23 cellular contexts compared by ENCODE assay signal in genomic region chr18:458016-458415, GRCh38. TPM values are rescaled to one million over a fixed set of nuclear protein-coding genes. Genes with fewer than 3 reads are reported as not detected.
A peak's percentile ranks its signal among the peaks of the same experiment; 100 is the strongest.
DNase-seq lines count a peak whose midpoint lies in the region; ATAC-seq, FAIRE-seq and TF ChIP-seq lines count a peak whose summit lies in the region.
"Had no signal": no experiment of that assay in that cellular context is flagged by ENCODE, and none has a peak within 500 bp of the region (broad histone marks: within the 10 kb centered on the region; RNA-seq: fewer than 3 reads in every experiment).

No MANE protein-coding gene starts in this region.

- H3K4me1 ChIP-seq in DND-41 (ENCODE audit: insufficient read depth, low read length) (peaks cover 25% of the 10 kb centered on the region), H1 (replicated peaks in 1 of 4; ENCODE audit: control insufficient read depth in 3 of 4, insufficient read depth in 4 of 4, low read length in 3 of 4) (peaks cover 0 to 2% (median 0%) of the 10 kb centered on the region in 4 experiments; a peak in 3 of 7 replicates), mesodermal cell (ENCODE audit: control insufficient read depth, insufficient read depth, low read length, poor library complexity, severe bottlenecking) (peaks cover 27% of the 10 kb centered on the region), stomach (peaks cover 0 to 29% (median 13%) of the 10 kb centered on the region in 4 donors), foreskin keratinocyte (no peaks in the 10 kb centered on the region)

- no peak overlapping the region for H3K14ac ChIP-seq in H1 (ENCODE audit: insufficient read length)

- H3K4me2 ChIP-seq in DND-41 (ENCODE audit: insufficient read depth, low read length) (no peak overlapping the region), H1 (ENCODE audit: insufficient read depth in 1 of 2, low read depth in 2 of 2, low read length in 2 of 2) (no peak overlapping the region)

- H4K8ac ChIP-seq in H1 (ENCODE audit: extremely low read depth, insufficient read depth, low read length), result no peak overlapping the region

- no peak overlapping the region for H3K56ac ChIP-seq in H1 (replicated peaks; ENCODE audit: insufficient read length, low read depth, low read length)

- no peak overlapping the region for H4K5ac ChIP-seq in H1 (ENCODE audit: insufficient read length, low read depth, low read length)

- 0 out of 2 replicates have a peak overlapping the region, but pooled peaks have one; percentile 45 for H2AK5ac ChIP-seq in H1 (ENCODE audit: low read depth, low read length)

- no peak overlapping the region for H3K4ac ChIP-seq in H1 (replicated peaks; ENCODE audit: insufficient read length, low read depth, low read length)

- H3K23me2 ChIP-seq in H1 (ENCODE audit: low read depth, low read length), result no peaks in the 10 kb centered on the region

- no peak for FAIRE-seq in H1 (lab: Jason Lieb, UNC)

- TF ChIP-seq POLR2A in H1 (IDR thresholded peaks at IDR 0.05; ENCODE audit: control extremely low read depth in 1 of 2, low read depth in 2 of 2, low read length in 2 of 2) (no peak), stomach (IDR thresholded peaks at IDR 0.05) (no peak)

- H3K9me3 Mint-ChIP-seq in effector memory CD8-positive, alpha-beta T cell, result peaks cover 2 to 13% of the 10 kb centered on the region in 2 donors
- peaks cover 0 to 32% (median 12%) of the 10 kb centered on the region in 9 donors for H3K9me3 Mint-ChIP-seq in naive thymus-derived CD8-positive, alpha-beta T cell
- H3K9me3 Mint-ChIP-seq: CD8-positive, alpha-beta T cell had no signal

- H3K4me3 Mint-ChIP-seq in effector memory CD8-positive, alpha-beta T cell, result no peak overlapping the region
- H3K4me3 Mint-ChIP-seq in naive thymus-derived CD8-positive, alpha-beta T cell, result no peak overlapping the region
- H3K4me3 Mint-ChIP-seq: activated naive CD8-positive, alpha-beta T cell treated with anti-CD3 and anti-CD28 coated beads, Interleukin-2, amount 50 U/mL, for 24 hours; CD8-positive, alpha-beta T cell; immature natural killer cell had no signal

- H3K36me3 ChIP-seq in DND-41 (ENCODE audit: insufficient read depth, low read length) (no peaks in the 10 kb centered on the region), H1 (ENCODE audit: control insufficient read depth in 2 of 4, insufficient read depth in 4 of 4, low read length in 3 of 4) (no peaks in the 10 kb centered on the region), mesodermal cell (ENCODE audit: control insufficient read depth, insufficient read depth, low read length) (peaks cover 18% of the 10 kb centered on the region), stomach (no peaks in the 10 kb centered on the region)
- H3K36me3 ChIP-seq: left lung, vagina had no signal

- no peaks in the 10 kb centered on the region for H3K79me1 ChIP-seq in H1 (ENCODE audit: low read depth, low read length)

- H2AFZ ChIP-seq in DND-41 (ENCODE audit: low read depth, low read length), result no peak overlapping the region
- H2AFZ ChIP-seq in H1 (ENCODE audit: low read length), result no peak overlapping the region

- H4K91ac ChIP-seq in H1 (replicated peaks; ENCODE audit: insufficient read length, low read length), result no peak overlapping the region

- H3K4me3 ChIP-seq in DND-41 (ENCODE audit: low read depth in 1 of 2, low read length in 2 of 2) (no peak overlapping the region), H1 (ENCODE audit: extremely low read depth in 1 of 4, insufficient read depth in 2 of 4, low read depth in 3 of 4, low read length in 4 of 4) (no peak overlapping the region), mesodermal cell (ENCODE audit: extremely low read depth, insufficient read depth, low read length, poor library complexity, severe bottlenecking) (no peak overlapping the region), stomach (no peak overlapping the region)
- H3K4me3 ChIP-seq: left lung, vagina had no signal

- CTCF ChIA-PET in H1 (lab: Charles Lee; ENCODE audit: partially characterized antibody), result interaction anchor here (0.8 to 1.5 kb wide), 5 partner anchors 38 to 166 kb away, joined by 3 to 5 read pairs (median 3); no protein-coding TSS in a partner anchor

- H4K20me1 ChIP-seq in DND-41 (ENCODE audit: insufficient read depth, low read length) (no peaks in the 10 kb centered on the region), H1 (replicated peaks in 1 of 2; ENCODE audit: control insufficient read depth in 1 of 2, insufficient read depth in 2 of 2, low read length in 2 of 2) (no peaks in the 10 kb centered on the region)

- no peak overlapping the region for H2BK120ac ChIP-seq in H1 (replicated peaks; ENCODE audit: low read depth, low read length)

- no peak for TF ChIP-seq RAD21 in H1 (IDR thresholded peaks at IDR 0.05 in 1 of 2, conservative IDR thresholded peaks at IDR 0.05 in 1 of 2; ENCODE audit: low read depth in 2 of 2, low read length in 2 of 2)

- H3K9ac ChIP-seq in DND-41 (ENCODE audit: low read depth, low read length), result no peak overlapping the region
- H3K9ac ChIP-seq in H1 (replicated peaks in 1 of 4; ENCODE audit: extremely low read depth in 1 of 4, low read depth in 3 of 4, low read length in 3 of 4), result no peak overlapping the region

- H3K27me3 Mint-ChIP-seq in effector memory CD8-positive, alpha-beta T cell, result peaks cover 35 to 52% of the 10 kb centered on the region in 2 donors
- peaks cover 17 to 64% (median 20%) of the 10 kb centered on the region in 5 donors for H3K27me3 Mint-ChIP-seq in naive thymus-derived CD8-positive, alpha-beta T cell
- H3K27me3 Mint-ChIP-seq: brain had no signal

- 71% methylated on average over 2 of the region's 2 CpGs; no CpG with 5 or more reads in 1 of the 2 experiments for WGBS in H1 (ENCODE audit: extremely low coverage in 1 of 2, insufficient coverage in 1 of 2, insufficient read length in 1 of 2, insufficient replicate concordance in 2 of 2, low coverage in 1 of 2, low lambda C conversion rate in 2 of 2, missing lambda C conversion rate in 1 of 2), 2 experiments
- WGBS in mesodermal cell (ENCODE audit: insufficient coverage in 2 of 2), 2 experiments, result 100% methylated on average over 1 of the region's 2 CpGs; no CpG with 5 or more reads in 1 of the 2 experiments
- 51 to 81% (median 77%) methylated on average over 2 of the region's 2 CpGs for WGBS in stomach, 5 donors

- no peaks in the 10 kb centered on the region for H3K36me3 Mint-ChIP-seq in effector memory CD8-positive, alpha-beta T cell (ENCODE audit: insufficient read depth)
- H3K36me3 Mint-ChIP-seq in naive thymus-derived CD8-positive, alpha-beta T cell, result peaks cover 0 to 14% (median 0%) of the 10 kb centered on the region in 3 donors
- H3K36me3 Mint-ChIP-seq: CD8-positive, alpha-beta T cell; immature natural killer cell had no signal

- ATAC-seq in DND-41 (ENCODE audit: insufficient read depth, low read depth) (no peak), foreskin keratinocyte (no peak)
- ATAC-seq in effector memory CD8-positive, alpha-beta T cell (replicated peaks), result no peak
- ATAC-seq in naive thymus-derived CD8-positive, alpha-beta T cell, result no peak
- ATAC-seq: activated naive CD8-positive, alpha-beta T cell treated with anti-CD3 and anti-CD28 coated beads, Interleukin-2, amount 50 U/mL, for 24 hours; CD8-positive, alpha-beta T cell had no signal

- H3K23ac ChIP-seq in H1 (ENCODE audit: insufficient read length), result no peak overlapping the region

- no peak overlapping the region for H2BK15ac ChIP-seq in H1 (ENCODE audit: low read length)

- H2BK20ac ChIP-seq in H1 (ENCODE audit: low read length), result no peak overlapping the region

- no peak for TF ChIP-seq CTCF in DND-41 (IDR thresholded peaks at IDR 0.05; ENCODE audit: borderline replicate concordance, extremely low read depth, low read length, poor library complexity, severe bottlenecking)
- TF ChIP-seq CTCF in H1 (IDR thresholded peaks at IDR 0.05; ENCODE audit: control extremely low read depth in 1 of 3, insufficient read depth in 1 of 3, low read depth in 1 of 3, low read length in 3 of 3), result no peak
- no peak for TF ChIP-seq CTCF in stomach (IDR thresholded peaks at IDR 0.05)
- no peak for TF ChIP-seq CTCF in foreskin keratinocyte (conservative IDR thresholded peaks at IDR 0.05)

- peak overlapping the region; percentile 14 for H3K27ac ChIP-seq in DND-41 (ENCODE audit: low read length)
- H3K27ac ChIP-seq in H1 (ENCODE audit: low read depth, low read length), result no peak overlapping the region
- peak overlapping the region; percentile 71 for H3K27ac ChIP-seq in mesodermal cell (ENCODE audit: low read depth, low read length, severe bottlenecking)
- peak overlapping the region in 3 of 5 donors; percentile 47 to 72 (median 67) for H3K27ac ChIP-seq in stomach
- no peak overlapping the region for H3K27ac ChIP-seq in foreskin keratinocyte

- no peak overlapping the region for H3K18ac ChIP-seq in H1 (ENCODE audit: extremely low read depth, low read length)

- H3K79me2 ChIP-seq in DND-41 (ENCODE audit: insufficient read depth, low read length), result no peaks in the 10 kb centered on the region
- H3K79me2 ChIP-seq in H1 (ENCODE audit: control insufficient read depth in 1 of 2, insufficient read depth in 2 of 2, low read length in 2 of 2), result no peaks in the 10 kb centered on the region

- H2BK5ac ChIP-seq in H1 (ENCODE audit: low read depth, low read length), result no peak overlapping the region

- TF ChIP-seq EP300 in H1 (IDR thresholded peaks at IDR 0.05; ENCODE audit: borderline replicate concordance in 1 of 2, low read depth in 2 of 2, low read length in 2 of 2) (no peak), stomach (IDR thresholded peaks at IDR 0.05) (no peak)

- H3K4me1 Mint-ChIP-seq in effector memory CD8-positive, alpha-beta T cell (ENCODE audit: low read depth in 2 of 2), result no peaks in the 10 kb centered on the region
- no peaks in the 10 kb centered on the region for H3K4me1 Mint-ChIP-seq in naive thymus-derived CD8-positive, alpha-beta T cell
- H3K4me1 Mint-ChIP-seq: activated naive CD8-positive, alpha-beta T cell treated with anti-CD3 and anti-CD28 coated beads, Interleukin-2, amount 50 U/mL, for 24 hours; immature natural killer cell had no signal

- intact Hi-C loops in stomach (cut with DNase I; ENCODE audit: low total_unique reads), result no loop called here

- H3K9me3 ChIP-seq in DND-41 (ENCODE audit: insufficient read depth, low read length, severe bottlenecking) (no peaks in the 10 kb centered on the region), H1 (ENCODE audit: insufficient read depth in 2 of 2, low read depth in 1 of 2, low read length in 1 of 2) (0 out of 4 replicates have a peak, but pooled peaks cover 0 to 2% of the 10 kb centered on the region in 2 experiments), mesodermal cell (ENCODE audit: control insufficient read depth, low read length) (no peaks in the 10 kb centered on the region), stomach (no peaks in the 10 kb centered on the region)
- H3K9me3 ChIP-seq: left lung, vagina had no signal

- H2BK12ac ChIP-seq in H1 (ENCODE audit: low read depth, low read length), result no peak overlapping the region

- H3K27ac Mint-ChIP-seq in effector memory CD8-positive, alpha-beta T cell, result no peak overlapping the region
- H3K27ac Mint-ChIP-seq in naive thymus-derived CD8-positive, alpha-beta T cell, result no peak overlapping the region
- H3K27ac Mint-ChIP-seq: activated naive CD8-positive, alpha-beta T cell treated with anti-CD3 and anti-CD28 coated beads, Interleukin-2, amount 50 U/mL, for 24 hours; CD8-positive, alpha-beta T cell; immature natural killer cell had no signal

- H3K27me3 ChIP-seq in DND-41 (ENCODE audit: insufficient read depth, low read length, poor library complexity) (no peaks in the 10 kb centered on the region), H1 (replicated peaks in 1 of 4; ENCODE audit: control insufficient read depth in 3 of 4, extremely low read depth in 1 of 4, insufficient read depth in 3 of 4, low read length in 3 of 4) (no peaks in the 10 kb centered on the region), stomach (no peaks in the 10 kb centered on the region), foreskin keratinocyte (peaks cover under 1% of the 10 kb centered on the region)
- H3K27me3 ChIP-seq: left lung, vagina had no signal

- DNase-seq in DND-41 (no peak), H1 (ENCODE audit: low read depth in 1 of 2, low spot score in 2 of 2) (no peak), stomach (no peak), foreskin keratinocyte (no peak)
- no peak for DNase-seq in effector memory CD8-positive, alpha-beta T cell
- DNase-seq in naive thymus-derived CD8-positive, alpha-beta T cell, result no peak
- DNase-seq: activated CD4-positive, alpha-beta T cell treated with anti-CD3 and anti-CD28 coated beads, Interleukin-2, amount 50 U/mL, for 48 hours; activated CD4-positive, CD25-positive, alpha-beta regulatory T cell; activated effector memory CD4-positive, alpha-beta T cell treated with anti-CD3 and anti-CD28 coated beads, Interleukin-2, amount 50 U/mL, for 16 hours; activated naive CD8-positive, alpha-beta T cell treated with anti-CD3 and anti-CD28 coated beads, Interleukin-2, amount 50 U/mL, for 24 hours; CD8-positive, alpha-beta T cell; GF-D8; immature natural killer cell; Karpas-422; left lung; NCI-H1694 treated with DMSO at 0.1 percent for 48 hours; NCI-H226; NCI-H748 treated with DMSO at 0.1 percent for 48 hours; stimulated activated CD4-positive, alpha-beta T cell treated with anti-CD3 and anti-CD28 coated beads, Interleukin-15, amount 100 ng/mL, for 24 hours; SW 1271 had no signal

- POLR2A ChIA-PET in H1 (lab: Charles Lee; ENCODE audit: partially characterized antibody), result interaction anchor here (0.6 kb wide), 1 partner anchor 294 kb away, joined by 3 read pairs; no protein-coding TSS in a partner anchor
- POLR2A ChIA-PET in naive thymus-derived CD8-positive, alpha-beta T cell (lab: Charles Lee), result no interaction called here

RNA-seq across cellular contexts. Expression of gene COLEC12, which starts 42.5 kb away (rescaled TPM):
- total RNA-seq in H1 (2021; fragmentation: NEBNext Ultra II Directional; extraction: Animal tissue kit (Norgen Biotek cat#: 25700)), result 2.2 and 2.3 TPM in 2 replicates
- polyA plus RNA-seq in H1 (2011; rRNA removed) (0.44 and 0.47 TPM in 2 replicates), stomach (1 to 10 TPM; 1.7 to 2.1 (median 1.8) TPM), foreskin keratinocyte (not detected in 2 replicates)
- 0.72 TPM for polyA plus RNA-seq in H1 (2011; cell fraction: cytosol; rRNA removed)
- 0.78 TPM for polyA plus RNA-seq in H1 (2011; cell fraction: nucleus; rRNA removed)
- 0.64 to 0.81 TPM (median 0.78 TPM) in 4 replicates for polyA plus RNA-seq in H1 (2012, experiment 1 of 2)
- polyA plus RNA-seq in H1 (2012, experiment 2 of 2), result 0.22 TPM
- 1.8 TPM for polyA plus RNA-seq in H1 (2013, experiment 1 of 2)
- 2.3 TPM for polyA plus RNA-seq in H1 (2013, experiment 2 of 2)
- 0.85 and 0.88 TPM in 2 replicates for polyA minus RNA-seq in H1 (2011; rRNA and poly(A)+ RNA removed)
- polyA minus RNA-seq in H1 (2011; cell fraction: cytosol; rRNA and poly(A)+ RNA removed), result 0.44 TPM
- 0.90 TPM for polyA minus RNA-seq in H1 (2011; cell fraction: nucleus; rRNA and poly(A)+ RNA removed)
- 67.9 TPM for polyA plus RNA-seq in mesodermal cell (2013, experiment 1 of 2)
- polyA plus RNA-seq in mesodermal cell (2013, experiment 2 of 2), result 67.8 TPM
- total RNA-seq in stomach (10 to 100 TPM in 2 of 5 donors, 1 to 10 TPM in 3; 5.2 to 37.5 (median 8.0) TPM), foreskin keratinocyte (not detected in 2 replicates)
- total RNA-seq in naive thymus-derived CD8-positive, alpha-beta T cell, result under 1 TPM in 1 of 2 experiments, not detected in 1; 0.13 TPM
- polyA plus RNA-seq in naive thymus-derived CD8-positive, alpha-beta T cell, result not detected
- total RNA-seq: CD8-positive, alpha-beta T cell had no signal
- polyA plus RNA-seq: immature natural killer cell had no signal

Comparison
In these comparisons a context has a peak if more than half of its experiments do, and no peak if none do; other contexts are left out.
1. H3K27ac ChIP-seq: peak in DND-41 (single experiment), mesodermal cell (single experiment) and stomach (3 of 5); none in H1 (single experiment) and foreskin keratinocyte (single experiment).